1 cellular context compared by ENCODE assay signal in the genomic region with DNA sequence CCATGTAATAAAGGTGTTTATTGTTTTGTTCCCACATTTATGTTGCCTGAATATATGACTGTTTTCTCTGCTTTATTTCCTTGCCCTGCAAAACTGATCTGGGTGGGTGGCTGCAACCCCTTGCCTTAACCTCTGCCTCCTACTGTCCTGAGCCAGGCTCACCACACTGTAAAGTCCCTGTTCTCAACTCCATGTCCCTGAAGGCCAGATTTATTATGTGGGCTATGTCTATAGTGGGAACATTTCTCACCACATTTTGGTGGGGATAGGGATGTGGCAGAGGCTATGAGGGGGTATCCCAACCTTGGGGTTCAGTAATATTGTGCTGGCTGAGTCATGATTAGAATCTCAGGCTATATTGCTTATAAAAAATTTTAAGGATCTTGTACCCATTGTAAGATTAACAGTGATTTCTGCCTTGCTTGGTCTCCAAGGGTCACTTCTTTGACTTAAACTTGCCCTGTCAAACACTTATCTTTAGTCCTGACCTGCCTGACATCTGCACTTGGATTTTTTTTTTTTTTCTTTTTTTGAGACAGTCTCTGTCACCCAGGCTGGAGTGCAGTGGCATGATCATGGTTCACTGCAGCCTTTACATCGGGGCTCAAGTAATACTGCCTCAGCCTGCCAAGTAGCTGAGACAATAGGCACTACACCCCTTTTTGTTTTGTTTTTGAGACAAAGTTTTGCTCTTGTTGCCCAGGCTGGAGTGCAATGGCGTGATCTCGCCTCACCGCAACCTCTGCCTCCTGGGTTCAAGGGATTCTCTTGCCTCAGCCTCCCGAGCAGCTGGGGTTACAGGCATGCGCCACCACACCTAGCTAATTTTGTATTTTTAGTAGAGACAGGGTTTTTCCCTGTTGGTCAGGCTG.
TF ChIP-seq lines count a peak whose summit lies in the region.

No MANE protein-coding gene starts in this region.

TF ChIP-seq in PFSK-1, 5 proteins besides CTCF, POLR2A, EP300 and RAD21:
- TF ChIP-seq, protein P1, sequence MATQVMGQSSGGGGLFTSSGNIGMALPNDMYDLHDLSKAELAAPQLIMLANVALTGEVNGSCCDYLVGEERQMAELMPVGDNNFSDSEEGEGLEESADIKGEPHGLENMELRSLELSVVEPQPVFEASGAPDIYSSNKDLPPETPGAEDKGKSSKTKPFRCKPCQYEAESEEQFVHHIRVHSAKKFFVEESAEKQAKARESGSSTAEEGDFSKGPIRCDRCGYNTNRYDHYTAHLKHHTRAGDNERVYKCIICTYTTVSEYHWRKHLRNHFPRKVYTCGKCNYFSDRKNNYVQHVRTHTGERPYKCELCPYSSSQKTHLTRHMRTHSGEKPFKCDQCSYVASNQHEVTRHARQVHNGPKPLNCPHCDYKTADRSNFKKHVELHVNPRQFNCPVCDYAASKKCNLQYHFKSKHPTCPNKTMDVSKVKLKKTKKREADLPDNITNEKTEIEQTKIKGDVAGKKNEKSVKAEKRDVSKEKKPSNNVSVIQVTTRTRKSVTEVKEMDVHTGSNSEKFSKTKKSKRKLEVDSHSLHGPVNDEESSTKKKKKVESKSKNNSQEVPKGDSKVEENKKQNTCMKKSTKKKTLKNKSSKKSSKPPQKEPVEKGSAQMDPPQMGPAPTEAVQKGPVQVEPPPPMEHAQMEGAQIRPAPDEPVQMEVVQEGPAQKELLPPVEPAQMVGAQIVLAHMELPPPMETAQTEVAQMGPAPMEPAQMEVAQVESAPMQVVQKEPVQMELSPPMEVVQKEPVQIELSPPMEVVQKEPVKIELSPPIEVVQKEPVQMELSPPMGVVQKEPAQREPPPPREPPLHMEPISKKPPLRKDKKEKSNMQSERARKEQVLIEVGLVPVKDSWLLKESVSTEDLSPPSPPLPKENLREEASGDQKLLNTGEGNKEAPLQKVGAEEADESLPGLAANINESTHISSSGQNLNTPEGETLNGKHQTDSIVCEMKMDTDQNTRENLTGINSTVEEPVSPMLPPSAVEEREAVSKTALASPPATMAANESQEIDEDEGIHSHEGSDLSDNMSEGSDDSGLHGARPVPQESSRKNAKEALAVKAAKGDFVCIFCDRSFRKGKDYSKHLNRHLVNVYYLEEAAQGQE (IDR thresholded peaks at IDR 0.05; ENCODE audit: insufficient read depth in 1 of 2, low read depth in 2 of 2, low read length in 2 of 2), result no peak
- peak; percentile 65 for TF ChIP-seq POLR2AphosphoS5 (IDR thresholded peaks at IDR 0.05; ENCODE audit: low read depth, low read length)
TF ChIP-seq in PFSK-1: peak in this region for 1.
